In genomic region chr22:35521358-35522264, GRCh38 we compare ENCODE assay signal across 1 cellular context.
A peak's percentile ranks its signal among the peaks of the same experiment; 100 is the strongest.
TF ChIP-seq lines count a peak whose summit lies in the region.

No MANE protein-coding gene starts in this region.

TF ChIP-seq in K562, 482 proteins besides CTCF, POLR2A, EP300 and RAD21 (continued from another document):
- TF ChIP-seq, protein P1, sequence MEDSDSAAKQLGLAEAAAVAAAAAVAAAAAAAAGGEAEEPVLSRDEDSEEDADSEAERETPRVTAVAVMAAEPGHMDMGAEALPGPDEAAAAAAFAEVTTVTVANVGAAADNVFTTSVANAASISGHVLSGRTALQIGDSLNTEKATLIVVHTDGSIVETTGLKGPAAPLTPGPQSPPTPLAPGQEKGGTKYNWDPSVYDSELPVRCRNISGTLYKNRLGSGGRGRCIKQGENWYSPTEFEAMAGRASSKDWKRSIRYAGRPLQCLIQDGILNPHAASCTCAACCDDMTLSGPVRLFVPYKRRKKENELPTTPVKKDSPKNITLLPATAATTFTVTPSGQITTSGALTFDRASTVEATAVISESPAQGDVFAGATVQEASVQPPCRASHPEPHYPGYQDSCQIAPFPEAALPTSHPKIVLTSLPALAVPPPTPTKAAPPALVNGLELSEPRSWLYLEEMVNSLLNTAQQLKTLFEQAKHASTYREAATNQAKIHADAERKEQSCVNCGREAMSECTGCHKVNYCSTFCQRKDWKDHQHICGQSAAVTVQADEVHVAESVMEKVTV (CRISPR knock-in tag; IDR thresholded peaks at IDR 0.05), result no peak
- TF ChIP-seq SMARCA4 (IDR thresholded peaks at IDR 0.05), result peak; percentile 58; the same call in 1 of the 2 replicates
- no peak for TF ChIP-seq ZNF282 (CRISPR knock-in tag; IDR thresholded peaks at IDR 0.05)
- TF ChIP-seq ESRRA (IDR thresholded peaks at IDR 0.05; ENCODE audit: borderline replicate concordance, low read depth), result peak; percentile 91
- no peak for TF ChIP-seq ZNF407 (IDR thresholded peaks at IDR 0.05; ENCODE audit: low read depth)
- TF ChIP-seq NCOR1 (IDR thresholded peaks at IDR 0.05), result peak; percentile 66
- TF ChIP-seq FIP1L1 (IDR thresholded peaks at IDR 0.05; ENCODE audit: low read depth, low read length, poor library complexity, severe bottlenecking), result no peak
- TF ChIP-seq, protein P2, sequence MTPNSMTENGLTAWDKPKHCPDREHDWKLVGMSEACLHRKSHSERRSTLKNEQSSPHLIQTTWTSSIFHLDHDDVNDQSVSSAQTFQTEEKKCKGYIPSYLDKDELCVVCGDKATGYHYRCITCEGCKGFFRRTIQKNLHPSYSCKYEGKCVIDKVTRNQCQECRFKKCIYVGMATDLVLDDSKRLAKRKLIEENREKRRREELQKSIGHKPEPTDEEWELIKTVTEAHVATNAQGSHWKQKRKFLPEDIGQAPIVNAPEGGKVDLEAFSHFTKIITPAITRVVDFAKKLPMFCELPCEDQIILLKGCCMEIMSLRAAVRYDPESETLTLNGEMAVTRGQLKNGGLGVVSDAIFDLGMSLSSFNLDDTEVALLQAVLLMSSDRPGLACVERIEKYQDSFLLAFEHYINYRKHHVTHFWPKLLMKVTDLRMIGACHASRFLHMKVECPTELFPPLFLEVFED (CRISPR knock-in tag; conservative IDR thresholded peaks at IDR 0.05), result 0 out of 2 replicates have a peak, but pooled peaks have one; percentile 62
- peak; percentile 94; the same call in 1 of the 2 replicates for TF ChIP-seq CTBP1 (IDR thresholded peaks at IDR 0.05; ENCODE audit: borderline replicate concordance)
- peak; percentile 50; the same call in 1 of the 2 replicates for TF ChIP-seq NFIC (IDR thresholded peaks at IDR 0.05)
- TF ChIP-seq ZFPM2 (CRISPR knock-in tag; IDR thresholded peaks at IDR 0.05), result no peak
- peak in 1 of 2 experiments; percentile 89; a peak in 2 of 4 replicates for TF ChIP-seq RCOR1 (IDR thresholded peaks at IDR 0.05; ENCODE audit: borderline replicate concordance in 1 of 2, low read depth in 2 of 2, low read length in 2 of 2)
- no peak for TF ChIP-seq SNRNP70 (optimal IDR thresholded peaks at IDR 0.05; ENCODE audit: low read depth, low read length)
- peak; percentile 86 for TF ChIP-seq CCNT2 (IDR thresholded peaks at IDR 0.05; ENCODE audit: borderline replicate concordance, extremely low read depth, insufficient read length, low read depth, low read length)
- peak; percentile 71; the same call in 1 of the 2 replicates for TF ChIP-seq ZNF212 (CRISPR knock-in tag; IDR thresholded peaks at IDR 0.05)
- TF ChIP-seq DMBX1 (CRISPR knock-in tag; IDR thresholded peaks at IDR 0.05; ENCODE audit: borderline replicate concordance), result peak; percentile 63; the same call in 1 of the 2 replicates
- no peak for TF ChIP-seq ZNF23 (CRISPR knock-in tag; IDR thresholded peaks at IDR 0.05)
